1 cellular context compared by ENCODE assay signal in the genomic region with DNA sequence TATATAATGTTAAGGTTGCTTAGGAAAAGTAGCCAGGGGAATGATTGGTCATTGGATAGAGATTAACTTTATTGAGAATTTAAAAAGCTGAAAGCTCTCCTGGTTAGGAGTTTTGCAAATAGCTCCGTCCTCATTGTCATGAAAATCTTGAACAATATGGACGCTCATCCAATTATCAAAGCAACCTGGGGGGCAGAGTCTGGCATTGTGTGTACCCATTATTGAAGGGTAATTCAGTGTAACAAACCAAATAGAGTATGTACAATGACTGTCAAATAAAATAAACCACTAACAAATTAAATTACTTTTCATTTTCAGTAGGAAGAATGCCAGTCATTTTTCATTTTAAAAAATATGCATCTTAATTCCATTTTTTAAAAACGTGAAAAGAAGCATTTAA.
TF ChIP-seq lines count a peak whose summit lies in the region.

No MANE protein-coding gene starts in this region.

TF ChIP-seq in GM23338, 12 proteins besides CTCF, POLR2A, EP300 and RAD21 (continued from another document):
- TF ChIP-seq ZNF462 (CRISPR knock-in tag; IDR thresholded peaks at IDR 0.05): no peak
